Comparison of ENCODE assay signal across 15 cellular contexts in genomic region chr6:81727876-81728517, GRCh38. TPM values are rescaled to one million over a fixed set of nuclear protein-coding genes. Genes with fewer than 3 reads are reported as not detected.
DNase-seq lines count a peak whose midpoint lies in the region; ATAC-seq and TF ChIP-seq lines count a peak whose summit lies in the region.
"Had no signal": no experiment of that assay in that cellular context is flagged by ENCODE, and none has a peak within 500 bp of the region (broad histone marks: within the 10 kb centered on the region; RNA-seq: fewer than 3 reads in every experiment).

No MANE protein-coding gene starts in this region.

- no peak overlapping the region for H2AFZ ChIP-seq in osteoblast (ENCODE audit: low read length)

- H3K9me3 ChIP-seq in osteoblast (ENCODE audit: low read depth, low read length): no peaks in the 10 kb centered on the region
- no peaks in the 10 kb centered on the region for H3K9me3 ChIP-seq in WERI-Rb-1 (ENCODE audit: severe bottlenecking)
- H3K9me3 ChIP-seq: SK-N-SH had no signal

- H3K27me3 ChIP-seq in osteoblast (ENCODE audit: insufficient read depth, low read length): no peaks in the 10 kb centered on the region
- H3K27me3 ChIP-seq in WERI-Rb-1 (ENCODE audit: insufficient read depth, low read depth, severe bottlenecking): no peaks in the 10 kb centered on the region

- no peaks in the 10 kb centered on the region for H3K79me2 ChIP-seq in osteoblast (ENCODE audit: insufficient read depth, low read length)

- H4K20me1 ChIP-seq in osteoblast (ENCODE audit: insufficient read depth, low read length): no peaks in the 10 kb centered on the region

- ATAC-seq in activated T-cell treated with anti-CD3 and anti-CD28 coated beads, Interleukin-2, amount 50 U/mL, for 4 hours: peak; percentile 75 to 86
- peak; percentile 81 for ATAC-seq in GM18870 (IDR thresholded peaks at IDR 0.05; ENCODE audit: unreplicated experiment)
- ATAC-seq in HG03442 (IDR thresholded peaks at IDR 0.05; ENCODE audit: unreplicated experiment): peak; percentile 56

- H3K27ac ChIP-seq in osteoblast (ENCODE audit: low read depth, low read length): no peak overlapping the region
- no peak overlapping the region for H3K27ac ChIP-seq in WERI-Rb-1

- no peaks in the 10 kb centered on the region for H3K4me1 ChIP-seq in osteoblast (ENCODE audit: insufficient read depth, low read length)

- no peaks in the 10 kb centered on the region for H3K9me3 Mint-ChIP-seq in activated T-cell treated with anti-CD3 and anti-CD28 coated beads, Interleukin-2, amount 50 U/mL, for 4 hours
- H3K9me3 Mint-ChIP-seq: CD8-positive, alpha-beta memory T cell; nephron had no signal

- H3K36me3 ChIP-seq in osteoblast (ENCODE audit: insufficient read depth, low read length) (no peaks in the 10 kb centered on the region), WERI-Rb-1 (no peaks in the 10 kb centered on the region)

- no peaks in the 10 kb centered on the region for H3K27me3 Mint-ChIP-seq in activated T-cell treated with anti-CD3 and anti-CD28 coated beads, Interleukin-2, amount 50 U/mL, for 4 hours (ENCODE audit: low read depth)
- H3K27me3 Mint-ChIP-seq: CD8-positive, alpha-beta memory T cell had no signal

- peaks cover 8% of the 10 kb centered on the region for H3K4me1 Mint-ChIP-seq in activated T-cell treated with anti-CD3 and anti-CD28 coated beads, Interleukin-2, amount 50 U/mL, for 4 hours (ENCODE audit: low read depth)
- H3K4me1 Mint-ChIP-seq: CD8-positive, alpha-beta memory T cell; nephron had no signal

- no peak overlapping the region for H3K4me3 Mint-ChIP-seq in activated T-cell treated with anti-CD3 and anti-CD28 coated beads, Interleukin-2, amount 50 U/mL, for 4 hours
- H3K4me3 Mint-ChIP-seq: nephron had no signal

- H3K4me2 ChIP-seq in osteoblast (ENCODE audit: insufficient read depth, low read length): no peak overlapping the region
- H3K4me2 ChIP-seq: SK-N-SH had no signal

- no peak for DNase-seq in activated T-cell treated with anti-CD3 and anti-CD28 coated beads, Interleukin-2, amount 50 U/mL, for 4 hours
- no peak for DNase-seq in activated T-cell treated with anti-CD3 and anti-CD28 coated beads, Interleukin-2, amount 50 U/mL, for 1 hour
- DNase-seq in cerebellum (ENCODE audit: low spot score): peak; percentile 58
- no peak for DNase-seq in osteoblast (ENCODE audit: insufficient read length, low spot score, missing footprints)
- no peak for DNase-seq in RPMI8226
- no peak for DNase-seq in WERI-Rb-1
- DNase-seq: activated T-cell treated with anti-CD3 and anti-CD28 coated beads for 4 hours; anterior cingulate cortex; CD8-positive, alpha-beta memory T cell; dermis blood vessel endothelial cell; NCI-H2171; SK-N-SH had no signal

- no peaks in the 10 kb centered on the region for H3K36me3 Mint-ChIP-seq in activated T-cell treated with anti-CD3 and anti-CD28 coated beads, Interleukin-2, amount 50 U/mL, for 4 hours (ENCODE audit: insufficient read depth)
- H3K36me3 Mint-ChIP-seq: CD8-positive, alpha-beta memory T cell had no signal

- no peak overlapping the region for H3K4me3 ChIP-seq in osteoblast (ENCODE audit: insufficient read depth, low read length)
- H3K4me3 ChIP-seq in WERI-Rb-1 (ENCODE audit: low read depth, low read length): no peak overlapping the region

- TF ChIP-seq CTCF in osteoblast (IDR thresholded peaks at IDR 0.05; ENCODE audit: extremely low read depth, low read depth, low read length): no peak
- TF ChIP-seq CTCF in WERI-Rb-1 (IDR thresholded peaks at IDR 0.05; ENCODE audit: low read depth, low read length): no peak

RNA-seq across cellular contexts. Expression of gene TENT5A, which starts 24.5 kb away (rescaled TPM):
- 1 to 10 TPM; 1.3 to 1.5 (median 1.3) TPM for total RNA-seq in activated T-cell treated with anti-CD3 and anti-CD28 coated beads, Interleukin-2, amount 50 U/mL, for 4 hours
- total RNA-seq in cerebellum: 8.1 TPM
- 79.6 and 82.9 TPM in 2 replicates for total RNA-seq in osteoblast
